ENCODE assay signal across 18 cellular contexts in genomic region chr10:75121322-75121721, GRCh38.
"Had no signal": no experiment of that assay in that cellular context is flagged by ENCODE, and none has a peak within 500 bp of the region (broad histone marks: within the 10 kb centered on the region; RNA-seq: fewer than 3 reads in every experiment).

No MANE protein-coding gene starts in this region.

- H3K27me3 ChIP-seq: brain microvascular endothelial cell, left lung, thyroid gland had no signal

- H3K36me3 Mint-ChIP-seq: natural killer cell, WTC11 had no signal

- ATAC-seq: left lung, natural killer cell, right cardiac atrium, WTC11 had no signal

- H3K27ac ChIP-seq: brain microvascular endothelial cell, epithelial cell of prostate, left lung, thyroid gland had no signal

- H3K9me3 ChIP-seq: left lung, thyroid gland had no signal

- H3K4me3 Mint-ChIP-seq: activated CD4-positive, alpha-beta memory T cell treated with anti-CD3 and anti-CD28 coated beads, Interleukin-2, amount 10 ng/mL, durations not matched to agents 7 days and 5 days; activated naive CD8-positive, alpha-beta T cell treated with anti-CD3 and anti-CD28 coated beads, Interleukin-2, amount 10 ng/mL, durations not matched to agents 7 days and 5 days; natural killer cell; T-helper 1 cell treated with Interleukin-12 subunit alpha and Interleukin-12 subunit beta and Interleukin-4 antibody, amounts not matched to agents 30 μg/mL and 1 μg/mL, for 36 hours; WTC11 had no signal

- H3K27me3 Mint-ChIP-seq: activated CD4-positive, alpha-beta memory T cell treated with anti-CD3 and anti-CD28 coated beads, Interleukin-2, amount 10 ng/mL, durations not matched to agents 7 days and 5 days; activated naive CD8-positive, alpha-beta T cell treated with anti-CD3 and anti-CD28 coated beads, Interleukin-2, amount 10 ng/mL, durations not matched to agents 7 days and 5 days had no signal

- H3K4me3 ChIP-seq: left lung, thyroid gland had no signal

- DNase-seq: activated CD4-positive, alpha-beta memory T cell treated with anti-CD3 and anti-CD28 coated beads, Interleukin-2, amount 10 ng/mL, durations not matched to agents 7 days and 5 days; activated CD4-positive, alpha-beta T cell treated with anti-CD3 and anti-CD28 coated beads for 4 hours; activated CD8-positive, alpha-beta memory T cell treated with anti-CD3 and anti-CD28 coated beads, Interleukin-2, amount 50 U/mL, for 4 hours; activated gamma-delta T cell; activated naive CD8-positive, alpha-beta T cell treated with anti-CD3 and anti-CD28 coated beads, Interleukin-2, amount 10 ng/mL, durations not matched to agents 7 days and 5 days; activated T-cell treated with anti-CD3 and anti-CD28 coated beads, Interleukin-2, amount 50 U/mL, for 48 hours; anterior cingulate cortex; brain microvascular endothelial cell; effector CD8-positive, alpha-beta T cell; left lung; mesenchymal stem cell; natural killer cell; posterior cingulate gyrus; right cardiac atrium; thyroid gland had no signal

- H3K27ac Mint-ChIP-seq: activated CD4-positive, alpha-beta memory T cell treated with anti-CD3 and anti-CD28 coated beads, Interleukin-2, amount 10 ng/mL, durations not matched to agents 7 days and 5 days; activated naive CD8-positive, alpha-beta T cell treated with anti-CD3 and anti-CD28 coated beads, Interleukin-2, amount 10 ng/mL, durations not matched to agents 7 days and 5 days; natural killer cell; T-helper 1 cell treated with Interleukin-12 subunit alpha and Interleukin-12 subunit beta and Interleukin-4 antibody, amounts not matched to agents 30 μg/mL and 1 μg/mL, for 36 hours; WTC11 had no signal

- H3K9me3 Mint-ChIP-seq: activated CD4-positive, alpha-beta memory T cell treated with anti-CD3 and anti-CD28 coated beads, Interleukin-2, amount 10 ng/mL, durations not matched to agents 7 days and 5 days; activated naive CD8-positive, alpha-beta T cell treated with anti-CD3 and anti-CD28 coated beads, Interleukin-2, amount 10 ng/mL, durations not matched to agents 7 days and 5 days; natural killer cell; T-helper 1 cell treated with Interleukin-12 subunit alpha and Interleukin-12 subunit beta and Interleukin-4 antibody, amounts not matched to agents 30 μg/mL and 1 μg/mL, for 36 hours; WTC11 had no signal

- H3K36me3 ChIP-seq: thyroid gland had no signal
